11 cellular contexts compared by ENCODE assay signal in the genomic region with DNA sequence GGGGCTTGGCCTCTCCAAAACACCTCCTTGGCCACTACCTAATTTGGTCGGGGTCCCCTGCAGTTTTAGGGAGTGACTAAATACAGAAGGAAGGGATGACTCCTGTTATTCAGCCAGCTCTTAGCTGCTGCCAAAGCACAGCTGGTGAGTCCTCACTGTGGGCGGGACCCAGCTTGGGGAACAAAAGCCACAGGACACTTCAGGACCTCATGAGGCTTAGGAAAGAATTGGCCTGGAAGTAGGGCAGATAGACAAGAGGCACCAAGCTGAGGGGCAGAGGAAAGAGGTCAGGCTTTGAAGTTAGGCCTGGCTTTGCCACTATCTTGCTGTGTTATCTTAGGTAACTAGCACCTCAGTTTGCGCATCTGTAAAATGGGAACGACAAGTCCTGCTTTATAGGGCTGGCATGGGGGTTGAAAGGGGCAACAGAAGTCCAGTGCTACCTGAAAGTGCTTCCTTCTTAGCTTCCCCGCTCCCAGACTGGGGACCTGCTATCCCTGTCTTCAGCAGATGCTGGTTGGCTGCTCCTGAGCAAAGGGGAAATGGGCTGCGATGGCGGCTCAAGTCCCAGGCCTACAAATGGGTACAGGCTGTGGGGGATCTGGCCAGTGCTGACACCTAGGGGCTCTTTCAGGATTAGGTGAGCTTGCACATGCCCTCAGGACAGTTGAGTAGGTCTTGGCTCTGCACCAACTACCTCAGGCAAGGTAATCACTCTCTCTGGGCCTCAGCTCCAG. TPM values are rescaled to one million over a fixed set of nuclear protein-coding genes. Genes with fewer than 3 reads are reported as not detected.
DNase-seq lines count a peak whose midpoint lies in the region; ATAC-seq and TF ChIP-seq lines count a peak whose summit lies in the region.
"Had no signal": no experiment of that assay in that cellular context is flagged by ENCODE, and none has a peak within 500 bp of the region (broad histone marks: within the 10 kb centered on the region; RNA-seq: fewer than 3 reads in every experiment).

No MANE protein-coding gene starts in this region.

- no peaks in the 10 kb centered on the region for H3K27me3 ChIP-seq in subcutaneous abdominal adipose tissue (ENCODE audit: control insufficient read depth in 5 of 5, insufficient read depth in 4 of 5, low read length in 5 of 5)

- TF ChIP-seq CTCF in fibroblast of the aortic adventitia (IDR thresholded peaks at IDR 0.05; ENCODE audit: insufficient read depth, low read length) = no peak

- H3K9ac ChIP-seq in subcutaneous abdominal adipose tissue (ENCODE audit: low read length in 5 of 5) = no peak overlapping the region

- no peak for ATAC-seq in GM21360 (IDR thresholded peaks at IDR 0.05; ENCODE audit: unreplicated experiment)
- ATAC-seq in SK-N-SH treated with all-trans-retinoic acid at 6 μM for 48 hours = no peak

- H3K27ac ChIP-seq in subcutaneous abdominal adipose tissue (ENCODE audit: low read depth, low read length) = peak overlapping the region; percentile 42

- peak; percentile 4 for DNase-seq in NCI-H748 (lab: John Stamatoyannopoulos, UW; ENCODE audit: unreplicated experiment)
- no peak for DNase-seq in NCI-H748 treated with DMSO at 0.1 percent for 48 hours (lab: John Stamatoyannopoulos, UW)
- peak; percentile 53 for DNase-seq in RKO (ENCODE audit: low spot score)
- peak; percentile 74 for DNase-seq in fibroblast of the aortic adventitia (ENCODE audit: low read depth)
- no peak for DNase-seq in GF-D8 (lab: John Stamatoyannopoulos, UW)
- DNase-seq: C1 segment of cervical spinal cord; stimulated activated CD4-positive, alpha-beta T cell treated with anti-CD3 and anti-CD28 coated beads, Interleukin-12 subunit alpha, Interleukin-12 subunit beta, amount 100 ng/mL, for 4 hours had no signal

- peaks cover 3 to 37% (median 33%) of the 10 kb centered on the region in 5 donors for H3K4me1 ChIP-seq in subcutaneous abdominal adipose tissue (ENCODE audit: control insufficient read depth in 5 of 5, insufficient read depth in 5 of 5, low read length in 5 of 5)

- no peaks in the 10 kb centered on the region for H3K36me3 ChIP-seq in subcutaneous abdominal adipose tissue (ENCODE audit: control insufficient read depth in 5 of 5, insufficient read depth in 5 of 5, low read length in 5 of 5)

- H3K4me3 ChIP-seq in fibroblast of the aortic adventitia (ENCODE audit: low read depth, low read length) (no peak overlapping the region), subcutaneous abdominal adipose tissue (ENCODE audit: low read depth in 1 of 5, low read length in 5 of 5) (no peak overlapping the region)

- no peaks in the 10 kb centered on the region for H3K9me3 ChIP-seq in subcutaneous abdominal adipose tissue (ENCODE audit: control insufficient read depth in 5 of 5, low read length in 5 of 5)

TF ChIP-seq in SK-N-SH treated with all-trans-retinoic acid at 6 μM for 48 hours, 23 proteins besides CTCF, POLR2A, EP300 and RAD21:
- no peak for TF ChIP-seq ISL1 (CRISPR knock-in tag; IDR thresholded peaks at IDR 0.05)
- TF ChIP-seq, protein P1, sequence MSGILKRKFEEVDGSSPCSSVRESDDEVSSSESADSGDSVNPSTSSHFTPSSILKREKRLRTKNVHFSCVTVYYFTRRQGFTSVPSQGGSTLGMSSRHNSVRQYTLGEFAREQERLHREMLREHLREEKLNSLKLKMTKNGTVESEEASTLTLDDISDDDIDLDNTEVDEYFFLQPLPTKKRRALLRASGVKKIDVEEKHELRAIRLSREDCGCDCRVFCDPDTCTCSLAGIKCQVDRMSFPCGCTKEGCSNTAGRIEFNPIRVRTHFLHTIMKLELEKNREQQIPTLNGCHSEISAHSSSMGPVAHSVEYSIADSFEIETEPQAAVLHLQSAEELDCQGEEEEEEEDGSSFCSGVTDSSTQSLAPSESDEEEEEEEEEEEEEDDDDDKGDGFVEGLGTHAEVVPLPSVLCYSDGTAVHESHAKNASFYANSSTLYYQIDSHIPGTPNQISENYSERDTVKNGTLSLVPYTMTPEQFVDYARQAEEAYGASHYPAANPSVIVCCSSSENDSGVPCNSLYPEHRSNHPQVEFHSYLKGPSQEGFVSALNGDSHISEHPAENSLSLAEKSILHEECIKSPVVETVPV (CRISPR knock-in tag; IDR thresholded peaks at IDR 0.05) = no peak
- no peak for TF ChIP-seq GLIS3 (CRISPR knock-in tag; IDR thresholded peaks at IDR 0.05)
- TF ChIP-seq, protein P2, sequence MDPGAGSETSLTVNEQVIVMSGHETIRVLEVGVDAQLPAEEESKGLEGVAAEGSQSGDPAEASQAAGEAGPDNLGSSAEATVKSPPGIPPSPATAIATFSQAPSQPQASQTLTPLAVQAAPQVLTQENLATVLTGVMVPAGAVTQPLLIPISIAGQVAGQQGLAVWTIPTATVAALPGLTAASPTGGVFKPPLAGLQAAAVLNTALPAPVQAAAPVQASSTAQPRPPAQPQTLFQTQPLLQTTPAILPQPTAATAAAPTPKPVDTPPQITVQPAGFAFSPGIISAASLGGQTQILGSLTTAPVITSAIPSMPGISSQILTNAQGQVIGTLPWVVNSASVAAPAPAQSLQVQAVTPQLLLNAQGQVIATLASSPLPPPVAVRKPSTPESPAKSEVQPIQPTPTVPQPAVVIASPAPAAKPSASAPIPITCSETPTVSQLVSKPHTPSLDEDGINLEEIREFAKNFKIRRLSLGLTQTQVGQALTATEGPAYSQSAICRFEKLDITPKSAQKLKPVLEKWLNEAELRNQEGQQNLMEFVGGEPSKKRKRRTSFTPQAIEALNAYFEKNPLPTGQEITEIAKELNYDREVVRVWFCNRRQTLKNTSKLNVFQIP (CRISPR knock-in tag; IDR thresholded peaks at IDR 0.05; ENCODE audit: borderline replicate concordance, low read depth) = no peak
- no peak for TF ChIP-seq ZNF565 (CRISPR knock-in tag; conservative IDR thresholded peaks at IDR 0.05; ENCODE audit: low read depth)
- no peak for TF ChIP-seq TOX (CRISPR knock-in tag; IDR thresholded peaks at IDR 0.05; ENCODE audit: borderline replicate concordance)
- TF ChIP-seq ZC3H10 (CRISPR knock-in tag; IDR thresholded peaks at IDR 0.05) = no peak
- no peak for TF ChIP-seq ZFP3 (CRISPR knock-in tag; IDR thresholded peaks at IDR 0.05)
- TF ChIP-seq ESRRG (CRISPR knock-in tag; IDR thresholded peaks at IDR 0.05) = no peak
- TF ChIP-seq ZNF8 (CRISPR knock-in tag; IDR thresholded peaks at IDR 0.05) = no peak
- TF ChIP-seq, protein P3, sequence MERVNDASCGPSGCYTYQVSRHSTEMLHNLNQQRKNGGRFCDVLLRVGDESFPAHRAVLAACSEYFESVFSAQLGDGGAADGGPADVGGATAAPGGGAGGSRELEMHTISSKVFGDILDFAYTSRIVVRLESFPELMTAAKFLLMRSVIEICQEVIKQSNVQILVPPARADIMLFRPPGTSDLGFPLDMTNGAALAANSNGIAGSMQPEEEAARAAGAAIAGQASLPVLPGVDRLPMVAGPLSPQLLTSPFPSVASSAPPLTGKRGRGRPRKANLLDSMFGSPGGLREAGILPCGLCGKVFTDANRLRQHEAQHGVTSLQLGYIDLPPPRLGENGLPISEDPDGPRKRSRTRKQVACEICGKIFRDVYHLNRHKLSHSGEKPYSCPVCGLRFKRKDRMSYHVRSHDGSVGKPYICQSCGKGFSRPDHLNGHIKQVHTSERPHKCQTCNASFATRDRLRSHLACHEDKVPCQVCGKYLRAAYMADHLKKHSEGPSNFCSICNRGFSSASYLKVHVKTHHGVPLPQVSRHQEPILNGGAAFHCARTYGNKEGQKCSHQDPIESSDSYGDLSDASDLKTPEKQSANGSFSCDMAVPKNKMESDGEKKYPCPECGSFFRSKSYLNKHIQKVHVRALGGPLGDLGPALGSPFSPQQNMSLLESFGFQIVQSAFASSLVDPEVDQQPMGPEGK (CRISPR knock-in tag; IDR thresholded peaks at IDR 0.05; ENCODE audit: borderline replicate concordance) = no peak
- no peak for TF ChIP-seq ZFP30 (CRISPR knock-in tag; IDR thresholded peaks at IDR 0.05)
- no peak for TF ChIP-seq CSDC2 (CRISPR knock-in tag; IDR thresholded peaks at IDR 0.05)
- TF ChIP-seq TCF4 (CRISPR knock-in tag; IDR thresholded peaks at IDR 0.05; ENCODE audit: borderline replicate concordance) = no peak
- no peak for TF ChIP-seq BACH2 (CRISPR knock-in tag; IDR thresholded peaks at IDR 0.05; ENCODE audit: borderline replicate concordance)
- TF ChIP-seq ARNTL (CRISPR knock-in tag; IDR thresholded peaks at IDR 0.05; ENCODE audit: borderline replicate concordance, low read depth) = no peak
- TF ChIP-seq ZNF70 (CRISPR knock-in tag; IDR thresholded peaks at IDR 0.05) = no peak
- no peak for TF ChIP-seq RARB (CRISPR knock-in tag; IDR thresholded peaks at IDR 0.05)
- no peak for TF ChIP-seq OSR1 (CRISPR knock-in tag; IDR thresholded peaks at IDR 0.05)

RNA-seq across cellular contexts. Expression of gene IFI6, which starts 15.7 kb away (rescaled TPM):
- total RNA-seq in fibroblast of the aortic adventitia (ENCODE audit: low replicate concordance) = 64.7 and 194 TPM in 2 replicates

RNA-seq across cellular contexts. Expression of gene FGR, which starts 21.3 kb away (rescaled TPM):
- total RNA-seq in fibroblast of the aortic adventitia (ENCODE audit: low replicate concordance) = 0.18 TPM in 1 of 2 replicates, not detected in the other
- total RNA-seq: epithelial cell of proximal tubule had no signal

RNA-seq across cellular contexts. Expression of gene AHDC1, which starts 52.4 kb away (rescaled TPM):
- 14.6 and 19.1 TPM in 2 replicates for total RNA-seq in fibroblast of the aortic adventitia (ENCODE audit: low replicate concordance)

Comparison
In these comparisons a context has a peak if more than half of its experiments do, and no peak if none do; other contexts are left out.
1. DNase-seq: peak in NCI-H748 (single experiment), RKO (single experiment) and fibroblast of the aortic adventitia (single experiment); none in NCI-H748 treated with DMSO at 0.1 percent for 48 hours (single experiment) and GF-D8 (single experiment).